In genomic region chr22:19178659-19179471, GRCh38 we compare ENCODE assay signal across 8 cellular contexts. TPM values are rescaled to one million over a fixed set of nuclear protein-coding genes. Genes with fewer than 3 reads are reported as not detected.
DNase-seq lines count a peak whose midpoint lies in the region; ATAC-seq and TF ChIP-seq lines count a peak whose summit lies in the region.

Gene SLC25A1, minus strand, starts transcription at chr22:19178736. Its CDS starts 63 bp downstream, at chr22:19178673.

- intact Hi-C loops in left ventricle myocardium superior (cut with micrococcal nuclease): no loop called here
- intact Hi-C loops in psoas muscle (cut with DNase I): loop anchor here in 1 of 2 donors (5.0 kb wide), 1 partner anchor 37 kb away; the partner anchor contains the start of gene ESS2

- DNase-seq in NCI-H128 (lab: John Stamatoyannopoulos, UW; ENCODE audit: unreplicated experiment): peak; percentile 40
- DNase-seq in T-helper 2 cell: peak; percentile 60 to 86 (median 69)
- DNase-seq in amygdala (lab: John Stamatoyannopoulos, UW): peak; percentile 44 to 95 (median 80)
- DNase-seq in left ventricle myocardium superior: peak; percentile 98
- DNase-seq in psoas muscle: peak; percentile 93 to 95
- DNase-seq in ureter (ENCODE audit: low spot score): peak; percentile 92

- ATAC-seq in HG02678 (IDR thresholded peaks at IDR 0.05; ENCODE audit: unreplicated experiment) (peak; percentile 75), left ventricle myocardium superior (peak; percentile 92), psoas muscle (peak; percentile 68 to 86 (median 76))

- WGBS in psoas muscle, 3 donors: 1 to 6% (median 4%) methylated on average over 34 to 84 of the region's 84 CpGs

- peak within 1 kb of the TSS; percentile 82 for H3K27ac ChIP-seq in psoas muscle

- H3K4me3 ChIP-seq in GM12875 (ENCODE audit: low read depth, low read length) (peak within 1 kb of the TSS; percentile 91), psoas muscle (peak within 1 kb of the TSS; percentile 73)

- no peaks in the 10 kb centered on the region for H3K27me3 ChIP-seq in psoas muscle (ENCODE audit: insufficient read depth in 3 of 3, low read length in 2 of 3)

- no peaks in the 10 kb centered on the region for H3K9me3 ChIP-seq in psoas muscle

- H3K36me3 ChIP-seq in psoas muscle (ENCODE audit: insufficient read depth in 1 of 2, low read depth in 1 of 2): peaks cover 0 to 55% of the 10 kb centered on the region in 2 donors

- TF ChIP-seq CTCF in GM12875 (IDR thresholded peaks at IDR 0.05; ENCODE audit: borderline replicate concordance, insufficient read depth, low read depth, low read length) (no peak), psoas muscle (IDR thresholded peaks at IDR 0.05) (no peak)

- H3K4me1 ChIP-seq in psoas muscle: peaks cover 21% of the 10 kb centered on the region

RNA-seq across cellular contexts. Expression of gene SLC25A1, which starts in this region (rescaled TPM):
- total RNA-seq in left ventricle myocardium superior (27.8 TPM), psoas muscle (10 to 100 TPM in 2 of 4 donors, 1 to 10 TPM in 2; 7.3 to 23.1 (median 13.0) TPM), ureter (69.9 TPM)
- 10 to 100 TPM in 2 of 3 donors, 1 to 10 TPM in 1; 7.5 to 20.1 (median 10.8) TPM for polyA plus RNA-seq in psoas muscle

Comparison
In these comparisons a context has a peak if more than half of its experiments do, and no peak if none do; other contexts are left out.
1. Peak in every context shown above with its lines: DNase-seq, ATAC-seq, H3K4me3 ChIP-seq and H3K27ac ChIP-seq.
2. DNase-seq: peak in every context shown above with its lines; median percentile 98 in left ventricle myocardium superior; 94 in psoas muscle; 92 in ureter; 80 in amygdala; 69 in T-helper 2 cell; 40 in NCI-H128.